Comparison of ENCODE assay signal across 1 cellular context in genomic region chr7:1503816-1504775, GRCh38.
TF ChIP-seq lines count a peak whose summit lies in the region.

Gene INTS1, minus strand, starts transcription at chr7:1504389. Its CDS starts 429 bp downstream, at chr7:1503960.

TF ChIP-seq in HepG2, 621 proteins besides CTCF, POLR2A, EP300 and RAD21 (continued from another document and continues in another):
- TF ChIP-seq PRDM10 (CRISPR knock-in tag; IDR thresholded peaks at IDR 0.05; ENCODE audit: low read depth) (no peak), SIN3B (IDR thresholded peaks at IDR 0.05; ENCODE audit: low read length) (peak; percentile 81; the same call in 1 of the 2 replicates), ZNF781 (CRISPR knock-in tag; IDR thresholded peaks at IDR 0.05; ENCODE audit: borderline replicate concordance, not compliant biosample characterization) (no peak), ZNF660 (CRISPR knock-in tag; IDR thresholded peaks at IDR 0.05; ENCODE audit: borderline replicate concordance, low read depth) (no peak), ZNF841 (CRISPR knock-in tag; IDR thresholded peaks at IDR 0.05; ENCODE audit: borderline replicate concordance) (no peak), NFAT5 (CRISPR knock-in tag; IDR thresholded peaks at IDR 0.05) (no peak; the same call in 1 of the 2 replicates), ZFP36 (IDR thresholded peaks at IDR 0.05; ENCODE audit: borderline replicate concordance, low read depth, low read length, partially characterized antibody) (no peak), ZNF75D (CRISPR knock-in tag; IDR thresholded peaks at IDR 0.05; ENCODE audit: borderline replicate concordance) (no peak), ZNF607 (CRISPR knock-in tag; IDR thresholded peaks at IDR 0.05; ENCODE audit: borderline replicate concordance) (no peak; the same call in 1 of the 2 replicates), HBP1 (CRISPR knock-in tag; IDR thresholded peaks at IDR 0.05; ENCODE audit: low read depth) (no peak), SKIL (CRISPR knock-in tag; IDR thresholded peaks at IDR 0.05; ENCODE audit: borderline replicate concordance) (no peak), KDM6A (CRISPR knock-in tag; IDR thresholded peaks at IDR 0.05; ENCODE audit: low read depth) (no peak), GATAD2A (CRISPR knock-in tag; IDR thresholded peaks at IDR 0.05) (peak; percentile 33), HIC2 (CRISPR knock-in tag; IDR thresholded peaks at IDR 0.05; ENCODE audit: low read depth) (no peak), ZNF407 (CRISPR knock-in tag; IDR thresholded peaks at IDR 0.05; ENCODE audit: not compliant biosample characterization) (peak; percentile 34), ZSCAN12 (CRISPR knock-in tag; IDR thresholded peaks at IDR 0.05) (no peak; the same call in 1 of the 2 replicates), ZNF10 (CRISPR knock-in tag; IDR thresholded peaks at IDR 0.05; ENCODE audit: borderline replicate concordance, low read depth) (no peak), SIN3A (IDR thresholded peaks at IDR 0.05; ENCODE audit: borderline replicate concordance, low read depth, low read length) (peak; percentile 85; the same call in 1 of the 2 replicates), HDAC6 (IDR thresholded peaks at IDR 0.05; ENCODE audit: low read depth, low read length) (no peak), ZMYM3 (CRISPR knock-in tag; IDR thresholded peaks at IDR 0.05) (no peak), SALL1 (CRISPR knock-in tag; IDR thresholded peaks at IDR 0.05) (peak; percentile 68), AFF4 (CRISPR knock-in tag; IDR thresholded peaks at IDR 0.05) (no peak), FOXK2 (IDR thresholded peaks at IDR 0.05) (peak; percentile 75; the same call in 1 of the 2 replicates)
